10 cellular contexts compared by ENCODE assay signal in genomic region chr2:101327863-101328394, GRCh38. TPM values are rescaled to one million over a fixed set of nuclear protein-coding genes. Genes with fewer than 3 reads are reported as not detected.
DNase-seq lines count a peak whose midpoint lies in the region; ATAC-seq, FAIRE-seq and TF ChIP-seq lines count a peak whose summit lies in the region.
"Had no signal": no experiment of that assay in that cellular context is flagged by ENCODE, and none has a peak within 500 bp of the region (broad histone marks: within the 10 kb centered on the region; RNA-seq: fewer than 3 reads in every experiment).

No MANE protein-coding gene starts in this region.

- no peaks in the 10 kb centered on the region for H3K9me3 Mint-ChIP-seq in Calu3 (ENCODE audit: low read depth, unreplicated experiment)
- peaks cover 0 to 3% (median 0%) of the 10 kb centered on the region in 9 donors for H3K9me3 Mint-ChIP-seq in naive thymus-derived CD8-positive, alpha-beta T cell

- intact Hi-C loops in Calu3 (cut with micrococcal nuclease; ENCODE audit: unreplicated experiment), result no loop called here

- no peak overlapping the region for H3K4me3 Mint-ChIP-seq in Calu3 (ENCODE audit: low read depth, unreplicated experiment)
- no peak overlapping the region for H3K4me3 Mint-ChIP-seq in naive thymus-derived CD8-positive, alpha-beta T cell

- H3K4me1 Mint-ChIP-seq in Calu3 (ENCODE audit: low read depth, unreplicated experiment), result no peaks in the 10 kb centered on the region
- H3K4me1 Mint-ChIP-seq in naive thymus-derived CD8-positive, alpha-beta T cell, result peaks cover 17 to 29% (median 19%) of the 10 kb centered on the region in 4 donors

- no peaks in the 10 kb centered on the region for H3K27me3 Mint-ChIP-seq in Calu3 (ENCODE audit: unreplicated experiment)
- H3K27me3 Mint-ChIP-seq in naive thymus-derived CD8-positive, alpha-beta T cell, result no peaks in the 10 kb centered on the region

- no peak overlapping the region for H3K9ac ChIP-seq in HUES6 (ENCODE audit: low read length)

- H3K36me3 Mint-ChIP-seq in Calu3 (ENCODE audit: insufficient read depth, unreplicated experiment), result no peaks in the 10 kb centered on the region
- no peaks in the 10 kb centered on the region for H3K36me3 Mint-ChIP-seq in naive thymus-derived CD8-positive, alpha-beta T cell

- no TSS peak for BruUV-seq in Calu3 (replicated peaks; lab: Mats Ljungman, UMichigan)

- FAIRE-seq in bronchial epithelial cell (lab: Jason Lieb, UNC), result peak; percentile 97

- DNase-seq in Calu3 (peak; percentile 77), bronchial epithelial cell (ENCODE audit: low read depth) (peak; percentile 100), GM03348 (ENCODE audit: low spot score) (no peak), dermis blood vessel endothelial cell (no peak), NCI-H69 (lab: John Stamatoyannopoulos, UW) (no peak)
- no peak for DNase-seq in naive thymus-derived CD8-positive, alpha-beta T cell
- DNase-seq: activated gamma-delta T cell, occipital lobe had no signal

- peaks cover 31% of the 10 kb centered on the region for H3K4me1 ChIP-seq in HUES6 (ENCODE audit: control insufficient read depth, insufficient read depth, low read length)

- H3K27me3 ChIP-seq in HUES6 (ENCODE audit: control insufficient read depth, insufficient read depth, low read length), result no peaks in the 10 kb centered on the region
- no peaks in the 10 kb centered on the region for H3K27me3 ChIP-seq in bronchial epithelial cell (ENCODE audit: control insufficient read depth, insufficient read depth, low read length)

- CTCF ChIA-PET in Calu3 (lab: Charles Lee), result interaction anchor here (0.6 to 1.8 kb wide), 7 partner anchors 14 to 374 kb away, joined by 3 to 5 read pairs (median 3); partner anchors contain the start of gene RNF149

- POLR2A ChIA-PET in naive thymus-derived CD8-positive, alpha-beta T cell (lab: Charles Lee), result interaction anchor here (0.7 to 5.9 kb wide), 8 partner anchors 9 to 53 kb away, joined by 3 to 94 read pairs (median 3); partner anchors contain the start of gene RNF149

- TF ChIP-seq CTCF in Calu3 (IDR thresholded peaks at IDR 0.05; ENCODE audit: unreplicated experiment) (no peak), bronchial epithelial cell (IDR thresholded peaks at IDR 0.05; ENCODE audit: insufficient read depth, low read length, severe bottlenecking) (no peak)

- peaks cover 19% of the 10 kb centered on the region for H3K9me3 ChIP-seq in HUES6 (ENCODE audit: control insufficient read depth, insufficient read depth, low read depth, low read length)

- H3K36me3 ChIP-seq in HUES6 (ENCODE audit: control insufficient read depth, insufficient read depth, low read length) (no peaks in the 10 kb centered on the region), bronchial epithelial cell (ENCODE audit: control insufficient read depth, insufficient read depth, low read length) (no peaks in the 10 kb centered on the region)

- H3K27ac ChIP-seq in HUES6 (ENCODE audit: low read depth, low read length), result peak overlapping the region; percentile 63; the same call in 1 of the 2 replicates

- peak overlapping the region; percentile 26 for H3K4me3 ChIP-seq in HUES6 (ENCODE audit: low read depth, low read length)
- peak overlapping the region; percentile 7 for H3K4me3 ChIP-seq in bronchial epithelial cell (ENCODE audit: low read depth, low read length)

- ATAC-seq in naive thymus-derived CD8-positive, alpha-beta T cell, result peak; percentile 1 to 2
- no peak for ATAC-seq in GM18520 (IDR thresholded peaks at IDR 0.05; ENCODE audit: unreplicated experiment)

- no peak overlapping the region for H3K27ac Mint-ChIP-seq in Calu3 (ENCODE audit: unreplicated experiment)
- H3K27ac Mint-ChIP-seq in naive thymus-derived CD8-positive, alpha-beta T cell, result no peak overlapping the region

RNA-seq across cellular contexts. Expression of gene RNF149, which starts 19.4 kb away (rescaled TPM):
- total RNA-seq in Calu3 (2022), result 69.0 and 79.8 TPM in 2 replicates
- 113 and 120 TPM in 2 replicates for total RNA-seq in bronchial epithelial cell
- total RNA-seq in naive thymus-derived CD8-positive, alpha-beta T cell, result 100 to 1,000 TPM; 108 to 114 TPM
- 10 to 100 TPM; 36.6 to 41.6 (median 39.0) TPM for polyA plus RNA-seq in naive thymus-derived CD8-positive, alpha-beta T cell
- total RNA-seq in dermis blood vessel endothelial cell, result 41.5 and 56.5 TPM in 2 replicates

RNA-seq across cellular contexts. Expression of gene CREG2, which starts 59.4 kb away (rescaled TPM):
- total RNA-seq in Calu3 (2022), result 1.3 and 2.4 TPM in 2 replicates
- 0.26 and 0.38 TPM in 2 replicates for total RNA-seq in bronchial epithelial cell
- not detected for total RNA-seq in naive thymus-derived CD8-positive, alpha-beta T cell
- not detected for polyA plus RNA-seq in naive thymus-derived CD8-positive, alpha-beta T cell
- 1.0 and 1.4 TPM in 2 replicates for total RNA-seq in dermis blood vessel endothelial cell

Comparison
In these comparisons a context has a peak if more than half of its experiments do, and no peak if none do; other contexts are left out.
1. DNase-seq: peak in Calu3 (single experiment) and bronchial epithelial cell (single experiment); none in naive thymus-derived CD8-positive, alpha-beta T cell (0 of 10), GM03348 (single experiment), dermis blood vessel endothelial cell (single experiment) and NCI-H69 (single experiment).